ENCODE assay signal across 25 cellular contexts in the genomic region with DNA sequence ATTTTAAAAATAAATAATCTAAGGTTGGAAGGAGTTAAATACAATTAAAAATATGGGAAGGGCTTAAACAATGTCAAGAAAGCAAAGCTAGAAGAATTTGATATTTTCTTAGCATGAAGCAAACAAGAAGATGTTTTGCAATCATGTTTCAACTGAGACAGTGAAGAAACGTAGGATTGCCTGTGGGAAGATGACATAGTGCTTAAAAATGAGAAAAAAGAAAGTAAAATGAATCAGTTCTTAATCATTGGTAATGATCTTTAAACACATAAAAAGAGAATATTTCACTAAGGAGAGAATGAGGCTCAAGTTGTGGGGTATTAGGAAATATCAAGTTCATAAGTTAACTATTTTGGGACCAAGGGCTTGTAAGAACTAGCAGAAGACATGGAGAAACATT.
DNase-seq lines count a peak whose midpoint lies in the region; ATAC-seq and TF ChIP-seq lines count a peak whose summit lies in the region.
"Had no signal": no experiment of that assay in that cellular context is flagged by ENCODE, and none has a peak within 500 bp of the region (broad histone marks: within the 10 kb centered on the region; RNA-seq: fewer than 3 reads in every experiment).

No MANE protein-coding gene starts in this region.

- no peaks in the 10 kb centered on the region for H3K27me3 ChIP-seq in SK-N-SH (ENCODE audit: insufficient read depth)
- H3K27me3 ChIP-seq in heart left ventricle, result no peaks in the 10 kb centered on the region
- H3K27me3 ChIP-seq: cardiac muscle cell, esophagus muscularis mucosa, testis had no signal

- H4K20me1 ChIP-seq in SK-N-SH (ENCODE audit: insufficient read depth) (no peaks in the 10 kb centered on the region), OCI-LY7 (ENCODE audit: insufficient read depth, low read length) (no peaks in the 10 kb centered on the region)

- H3K4me2 ChIP-seq in SK-N-SH, result peak overlapping the region; percentile 23
- H3K4me2 ChIP-seq in OCI-LY7 (ENCODE audit: low read length), result no peak overlapping the region

- BruUV-seq in OCI-LY7 (replicated peaks; lab: Mats Ljungman, UMichigan), result no TSS peak

- 36% methylated on average over 1 of the region's 1 CpG for WGBS in SK-N-SH (ENCODE audit: low lambda C conversion rate)
- WGBS in heart left ventricle, 4 donors, result 33 to 50% (median 36%) methylated on average over 1 of the region's 1 CpG

- no peak for TF ChIP-seq POLR2A in heart left ventricle (IDR thresholded peaks at IDR 0.05)

- TF ChIP-seq EP300 in SK-N-SH (IDR thresholded peaks at IDR 0.05; ENCODE audit: borderline replicate concordance in 1 of 2, low read depth in 1 of 2, low read length in 1 of 2), result no peak

- H3K36me3 ChIP-seq in SK-N-SH (replicated peaks in 1 of 2; ENCODE audit: control insufficient read depth in 1 of 2, insufficient read depth in 2 of 2, low read length in 1 of 2) (peaks cover 0 to 4% of the 10 kb centered on the region in 2 experiments), OCI-LY7 (ENCODE audit: insufficient read depth, low read length) (no peaks in the 10 kb centered on the region), heart left ventricle (no peaks in the 10 kb centered on the region)
- H3K36me3 ChIP-seq: cardiac muscle cell, esophagus muscularis mucosa had no signal

- intact Hi-C loops in OCI-LY7 (cut with micrococcal nuclease; ENCODE audit: unreplicated experiment) (no loop called here), heart left ventricle (cut with DNase I) (no loop called here)

- no peak for ATAC-seq in SK-N-SH treated with all-trans-retinoic acid at 6 μM for 48 hours
- no peak for ATAC-seq in heart left ventricle
- ATAC-seq: activated T-cell treated with anti-CD3 and anti-CD28 coated beads, Interleukin-2, amount 50 U/mL, for 72 hours; CD8-positive, alpha-beta T cell; K562; natural killer cell; WTC11 had no signal

- H2AFZ ChIP-seq in SK-N-SH (ENCODE audit: low read depth), result peak overlapping the region; percentile 61; the same call in 1 of the 2 replicates
- H2AFZ ChIP-seq in OCI-LY7 (ENCODE audit: low read length), result no peak overlapping the region

- H3K4me1 ChIP-seq in SK-N-SH (ENCODE audit: control insufficient read depth in 1 of 2, insufficient read depth in 2 of 2, low read depth in 1 of 2, low read length in 1 of 2) (peaks cover 0 to 28% of the 10 kb centered on the region in 2 experiments; a peak in 1 of 4 replicates), OCI-LY7 (ENCODE audit: insufficient read depth, low read length, poor library complexity, severe bottlenecking) (no peaks in the 10 kb centered on the region), heart left ventricle (no peaks in the 10 kb centered on the region)
- H3K4me1 ChIP-seq: esophagus muscularis mucosa, testis had no signal

- POLR2A ChIA-PET in SK-N-SH (lab: Yijun Ruan, JAX) (no interaction called here), OCI-LY7 (lab: Charles Lee) (no interaction called here)

- CTCF ChIA-PET in SK-N-SH (lab: Yijun Ruan, JAX) (interaction anchor here (0.7 kb wide), 1 partner anchor 67 kb away, joined by 3 read pairs; no protein-coding TSS in a partner anchor), OCI-LY7 (lab: Charles Lee; ENCODE audit: unreplicated experiment) (no interaction called here)
- CTCF ChIA-PET in activated naive CD4-positive, alpha-beta T cell treated with anti-CD3 and anti-CD28 coated beads, Interleukin-2, amount 10 ng/mL, durations not matched to agents 7 days and 5 days (lab: Charles Lee), result no interaction called here

- no peak overlapping the region for H3K27ac ChIP-seq in SK-N-SH (ENCODE audit: low read depth in 2 of 2, low read length in 1 of 2)
- H3K27ac ChIP-seq in OCI-LY7 (ENCODE audit: low read depth, low read length, poor library complexity, severe bottlenecking), result no peak overlapping the region
- no peak overlapping the region for H3K27ac ChIP-seq in heart left ventricle
- H3K27ac ChIP-seq: 22Rv1, cardiac muscle cell, esophagus muscularis mucosa, testis had no signal

- no peaks in the 10 kb centered on the region for H3K4me1 Mint-ChIP-seq in activated naive CD4-positive, alpha-beta T cell treated with anti-CD3 and anti-CD28 coated beads, Interleukin-2, amount 10 ng/mL, durations not matched to agents 7 days and 5 days
- H3K4me1 Mint-ChIP-seq: activated CD4-positive, alpha-beta memory T cell treated with anti-CD3 and anti-CD28 coated beads, Interleukin-2, amount 10 ng/mL, durations not matched to agents 7 days and 5 days; activated naive CD8-positive, alpha-beta T cell treated with anti-CD3 and anti-CD28 coated beads for 36 hours; H9; natural killer cell had no signal

- H3K4me3 Mint-ChIP-seq in activated naive CD4-positive, alpha-beta T cell treated with anti-CD3 and anti-CD28 coated beads, Interleukin-2, amount 10 ng/mL, durations not matched to agents 7 days and 5 days, result no peak overlapping the region
- H3K4me3 Mint-ChIP-seq: activated CD4-positive, alpha-beta memory T cell treated with anti-CD3 and anti-CD28 coated beads, Interleukin-2, amount 10 ng/mL, durations not matched to agents 7 days and 5 days; activated naive CD8-positive, alpha-beta T cell treated with anti-CD3 and anti-CD28 coated beads for 36 hours; activated T-cell treated with anti-CD3 and anti-CD28 coated beads, Interleukin-2, amount 50 U/mL, for 72 hours; CD8-positive, alpha-beta T cell; H9; natural killer cell; WTC11 had no signal

- H3K4me3 ChIP-seq in SK-N-SH (ENCODE audit: low read depth in 2 of 2, low read length in 1 of 2), result no peak overlapping the region
- no peak overlapping the region for H3K4me3 ChIP-seq in fibroblast of the aortic adventitia (ENCODE audit: low read depth, low read length)
- no peak overlapping the region for H3K4me3 ChIP-seq in OCI-LY7 (ENCODE audit: low read depth, low read length, poor library complexity, severe bottlenecking)
- no peak overlapping the region for H3K4me3 ChIP-seq in heart left ventricle
- H3K4me3 ChIP-seq: cardiac muscle cell, esophagus muscularis mucosa, K562, testis had no signal

- TF ChIP-seq CTCF in SK-N-SH (IDR thresholded peaks at IDR 0.05) (no peak), fibroblast of the aortic adventitia (IDR thresholded peaks at IDR 0.05; ENCODE audit: insufficient read depth, low read length) (no peak), OCI-LY7 (conservative IDR thresholded peaks at IDR 0.05; ENCODE audit: low read length) (no peak), heart left ventricle (IDR thresholded peaks at IDR 0.05) (no peak)

- H3K9me3 ChIP-seq in SK-N-SH, result no peaks in the 10 kb centered on the region
- H3K9me3 ChIP-seq in OCI-LY7 (ENCODE audit: low read length), result no peaks in the 10 kb centered on the region
- H3K9me3 ChIP-seq in heart left ventricle, result no peaks in the 10 kb centered on the region
- H3K9me3 ChIP-seq: esophagus muscularis mucosa, testis had no signal

- H3K79me2 ChIP-seq in SK-N-SH (ENCODE audit: insufficient read depth) (no peaks in the 10 kb centered on the region), OCI-LY7 (ENCODE audit: insufficient read depth, low read depth, low read length) (no peaks in the 10 kb centered on the region)

- DNase-seq in SK-N-SH (no peak), amniotic epithelial cell (ENCODE audit: low read depth) (peak; percentile 90), fibroblast of the aortic adventitia (ENCODE audit: low read depth) (peak; percentile 53), G401 (ENCODE audit: low spot score) (no peak), OCI-LY7 (ENCODE audit: low spot score) (no peak), heart left ventricle (no peak)
- DNase-seq in activated naive CD4-positive, alpha-beta T cell treated with anti-CD3 and anti-CD28 coated beads, Interleukin-2, amount 10 ng/mL, durations not matched to agents 7 days and 5 days, result no peak
- DNase-seq: activated CD4-positive, alpha-beta memory T cell treated with anti-CD3 and anti-CD28 coated beads, Interleukin-2, amount 10 ng/mL, durations not matched to agents 7 days and 5 days; activated naive CD8-positive, alpha-beta T cell treated with anti-CD3 and anti-CD28 coated beads for 36 hours; activated T-cell treated with anti-CD3 and anti-CD28 coated beads, Interleukin-2, amount 50 U/mL, for 72 hours; CD8-positive, alpha-beta T cell; H9; mesendoderm; natural killer cell; NCI-H2029; posterior cingulate gyrus; SHP77 treated with DMSO at 0.1 percent for 48 hours; T-helper 2 cell; testis had no signal

- H3K36me3 Mint-ChIP-seq in activated naive CD4-positive, alpha-beta T cell treated with anti-CD3 and anti-CD28 coated beads, Interleukin-2, amount 10 ng/mL, durations not matched to agents 7 days and 5 days, result no peaks in the 10 kb centered on the region
- H3K36me3 Mint-ChIP-seq: activated naive CD8-positive, alpha-beta T cell treated with anti-CD3 and anti-CD28 coated beads for 36 hours; CD8-positive, alpha-beta T cell; natural killer cell; WTC11 had no signal

- peaks cover 10% of the 10 kb centered on the region for H3F3A ChIP-seq in SK-N-SH (replicated peaks; ENCODE audit: insufficient read depth)

- TF ChIP-seq RAD21 in SK-N-SH (IDR thresholded peaks at IDR 0.05; ENCODE audit: low read length), result no peak

- in situ Hi-C loops in G401 (cut with HindIII; ENCODE audit: low sequenced_read_pairs), result no loop called here

- peaks cover 12% of the 10 kb centered on the region for H3K9me3 Mint-ChIP-seq in activated naive CD4-positive, alpha-beta T cell treated with anti-CD3 and anti-CD28 coated beads, Interleukin-2, amount 10 ng/mL, durations not matched to agents 7 days and 5 days
- H3K9me3 Mint-ChIP-seq: H9 had no signal

- H3K27me3 Mint-ChIP-seq in activated naive CD4-positive, alpha-beta T cell treated with anti-CD3 and anti-CD28 coated beads, Interleukin-2, amount 10 ng/mL, durations not matched to agents 7 days and 5 days, result no peaks in the 10 kb centered on the region
- H3K27me3 Mint-ChIP-seq: activated CD4-positive, alpha-beta memory T cell treated with anti-CD3 and anti-CD28 coated beads, Interleukin-2, amount 10 ng/mL, durations not matched to agents 7 days and 5 days; activated naive CD8-positive, alpha-beta T cell treated with anti-CD3 and anti-CD28 coated beads for 36 hours had no signal

- peak overlapping the region; percentile 21; the same call in 1 of the 2 replicates for H3K9ac ChIP-seq in SK-N-SH

- H3K9me2 ChIP-seq in SK-N-SH (no peaks in the 10 kb centered on the region), OCI-LY7 (ENCODE audit: insufficient read depth, low read length) (no peaks in the 10 kb centered on the region)

- no peak overlapping the region for H3K27ac Mint-ChIP-seq in activated naive CD4-positive, alpha-beta T cell treated with anti-CD3 and anti-CD28 coated beads, Interleukin-2, amount 10 ng/mL, durations not matched to agents 7 days and 5 days
- H3K27ac Mint-ChIP-seq: activated CD4-positive, alpha-beta memory T cell treated with anti-CD3 and anti-CD28 coated beads, Interleukin-2, amount 10 ng/mL, durations not matched to agents 7 days and 5 days; activated naive CD8-positive, alpha-beta T cell treated with anti-CD3 and anti-CD28 coated beads for 36 hours; activated T-cell treated with anti-CD3 and anti-CD28 coated beads, Interleukin-2, amount 50 U/mL, for 72 hours; CD8-positive, alpha-beta T cell; H9; natural killer cell; WTC11 had no signal

TF ChIP-seq in SK-N-SH treated with all-trans-retinoic acid at 6 μM for 48 hours, 23 proteins besides CTCF, POLR2A, EP300 and RAD21 (continues in another document):
- TF ChIP-seq ESRRG (CRISPR knock-in tag; IDR thresholded peaks at IDR 0.05) (no peak), GLIS3 (CRISPR knock-in tag; IDR thresholded peaks at IDR 0.05) (no peak)

Comparison
In these comparisons a context has a peak if more than half of its experiments do, and no peak if none do; other contexts are left out.
1. DNase-seq: peak in amniotic epithelial cell (single experiment) and fibroblast of the aortic adventitia (single experiment); none in SK-N-SH (single experiment), G401 (single experiment), OCI-LY7 (single experiment), activated naive CD4-positive, alpha-beta T cell treated with anti-CD3 and anti-CD28 coated beads, Interleukin-2, amount 10 ng/mL, durations not matched to agents 7 days and 5 days (single experiment) and heart left ventricle (0 of 5).